In genomic region chr20:39700527-39700926, GRCh38 we compare ENCODE assay signal across 21 cellular contexts.
"Had no signal": no experiment of that assay in that cellular context is flagged by ENCODE, and none has a peak within 500 bp of the region (broad histone marks: within the 10 kb centered on the region; RNA-seq: fewer than 3 reads in every experiment).

No MANE protein-coding gene starts in this region.

- DNase-seq: activated CD4-positive, alpha-beta T cell treated with anti-CD3 and anti-CD28 coated beads for 48 hours; activated CD4-positive, alpha-beta T cell treated with anti-CD3 and anti-CD28 coated beads, Interleukin-2, amount 50 U/mL, for 48 hours; activated CD8-positive, alpha-beta memory T cell treated with anti-CD3 and anti-CD28 coated beads for 24 hours; activated effector memory CD4-positive, alpha-beta T cell treated with Interleukin-2 at 50 U/mL for 16 hours; activated naive CD4-positive, alpha-beta T cell treated with Interleukin-2 at 50 U/mL for 16 hours; anterior cingulate cortex; effector memory CD4-positive, alpha-beta T cell; left lung; mesendoderm; natural killer cell; occipital lobe; psoas muscle; sigmoid colon; small intestine; stimulated activated CD4-positive, alpha-beta T cell treated with anti-CD3 and anti-CD28 coated beads, Interleukin-4, amount 100 ng/mL, for 4 hours; stimulated activated CD8-positive, alpha-beta memory T cell treated with anti-CD3 and anti-CD28 coated beads, Interleukin-4, amount 100 ng/mL, for 48 hours; stimulated activated naive B cell treated with anti-CD40 and anti-IgM and Interleukin-4, amounts not matched to agents 10 μg/mL and 1 μg/mL and 100 μg/mL, for 72 hours; stomach; thyroid gland; upper lobe of left lung; WERI-Rb-1 had no signal

- ATAC-seq: left lung; natural killer cell; psoas muscle; stimulated activated naive B cell treated with anti-CD40 and anti-IgM and Interleukin-4, amounts not matched to agents 10 μg/mL and 1 μg/mL and 100 μg/mL, for 72 hours had no signal
